Comparison of ENCODE assay signal across 30 cellular contexts in genomic region chr2:129152514-129152913, GRCh38.
"Had no signal": no experiment of that assay in that cellular context is flagged by ENCODE, and none has a peak within 500 bp of the region (broad histone marks: within the 10 kb centered on the region; RNA-seq: fewer than 3 reads in every experiment).

No MANE protein-coding gene starts in this region.

- H3K36me3 ChIP-seq: adrenal gland, brain microvascular endothelial cell, Peyer's patch, SJSA1 had no signal

- H3K9me2 ChIP-seq: SK-N-SH had no signal

- H3K9me3 ChIP-seq: Peyer's patch, SJSA1 had no signal

- H3K9me3 Mint-ChIP-seq: activated CD4-positive, alpha-beta T cell treated with anti-CD3 and anti-CD28 coated beads, Interleukin-2, amount 10 ng/mL, durations not matched to agents 7 days and 5 days; T-helper 2 cell treated with Interferon-gamma antibody and Interleukin-4, amounts not matched to agents 5 μg/mL and 100 μg/mL, for 36 hours had no signal

- H3K4me3 ChIP-seq: adrenal gland, Peyer's patch, SJSA1 had no signal

- H3K27ac ChIP-seq: adrenal gland, brain microvascular endothelial cell, KMS-11, Peyer's patch, SJSA1 had no signal

- H3K4me1 Mint-ChIP-seq: activated CD4-positive, alpha-beta T cell treated with anti-CD3 and anti-CD28 coated beads for 36 hours; activated CD4-positive, alpha-beta T cell treated with anti-CD3 and anti-CD28 coated beads, Interleukin-2, amount 10 ng/mL, durations not matched to agents 7 days and 5 days; WTC11 had no signal

- H3K27ac Mint-ChIP-seq: activated CD4-positive, alpha-beta T cell treated with anti-CD3 and anti-CD28 coated beads for 36 hours; activated CD4-positive, alpha-beta T cell treated with anti-CD3 and anti-CD28 coated beads, Interleukin-2, amount 10 ng/mL, durations not matched to agents 7 days and 5 days; activated CD8-positive, alpha-beta T cell treated with anti-CD3 and anti-CD28 coated beads, Interleukin-2, amount 10 ng/mL, durations not matched to agents 7 days and 5 days; activated naive CD4-positive, alpha-beta T cell treated with anti-CD3 and anti-CD28 coated beads for 36 hours; activated naive CD4-positive, alpha-beta T cell treated with anti-CD3 and anti-CD28 coated beads, Interleukin-2, amount 50 U/mL, for 72 hours; activated T-cell treated with anti-CD3 and anti-CD28 coated beads, Interleukin-2, amount 50 U/mL, for 24 hours; activated T-helper 2 cell treated with anti-CD3 and anti-CD28 coated beads, Interferon-gamma antibody, Interleukin-2, Interleukin-4, amounts not matched to agents 10 μg/mL and 5 μg/mL and 100 μg/mL, durations not matched to agents 14 hours and 24 hours and 36 hours; T-helper 1 cell treated with Interleukin-12 subunit alpha and Interleukin-12 subunit beta and Interleukin-4 antibody, amounts not matched to agents 30 μg/mL and 1 μg/mL, for 36 hours; T-helper 2 cell treated with Interferon-gamma antibody and Interleukin-4, amounts not matched to agents 5 μg/mL and 100 μg/mL, for 36 hours; WTC11 had no signal

- H3K27me3 ChIP-seq: adrenal gland, brain microvascular endothelial cell, Peyer's patch, SJSA1 had no signal

- ATAC-seq: activated CD4-positive, alpha-beta T cell treated with anti-CD3 and anti-CD28 coated beads for 36 hours; activated CD4-positive, CD25-positive, alpha-beta regulatory T cell treated with anti-CD3 and anti-CD28 coated beads, Interleukin-2, amount 50 U/mL, for 24 hours; activated CD8-positive, alpha-beta T cell treated with anti-CD3 and anti-CD28 coated beads, Interleukin-2, amount 10 ng/mL, durations not matched to agents 7 days and 5 days; activated naive CD4-positive, alpha-beta T cell treated with anti-CD3 and anti-CD28 coated beads, Interleukin-2, amount 50 U/mL, for 72 hours; PC-3; WTC11 had no signal

- H3K4me3 Mint-ChIP-seq: activated CD4-positive, alpha-beta T cell treated with anti-CD3 and anti-CD28 coated beads for 36 hours; activated CD4-positive, alpha-beta T cell treated with anti-CD3 and anti-CD28 coated beads, Interleukin-2, amount 10 ng/mL, durations not matched to agents 7 days and 5 days; activated CD8-positive, alpha-beta T cell treated with anti-CD3 and anti-CD28 coated beads, Interleukin-2, amount 10 ng/mL, durations not matched to agents 7 days and 5 days; activated naive CD4-positive, alpha-beta T cell treated with anti-CD3 and anti-CD28 coated beads for 36 hours; activated T-cell treated with anti-CD3 and anti-CD28 coated beads, Interleukin-2, amount 50 U/mL, for 24 hours; T-helper 1 cell treated with Interleukin-12 subunit alpha and Interleukin-12 subunit beta and Interleukin-4 antibody, amounts not matched to agents 30 μg/mL and 1 μg/mL, for 36 hours; T-helper 2 cell treated with Interferon-gamma antibody and Interleukin-4, amounts not matched to agents 5 μg/mL and 100 μg/mL, for 36 hours; WTC11 had no signal

- H3K4me1 ChIP-seq: adrenal gland, Peyer's patch, SJSA1 had no signal

- H3K4me2 ChIP-seq: KMS-11, SK-N-SH had no signal

- H3K9ac ChIP-seq: KMS-11, SK-N-SH had no signal

- H3K27me3 Mint-ChIP-seq: activated CD4-positive, alpha-beta T cell treated with anti-CD3 and anti-CD28 coated beads for 36 hours; activated CD4-positive, alpha-beta T cell treated with anti-CD3 and anti-CD28 coated beads, Interleukin-2, amount 10 ng/mL, durations not matched to agents 7 days and 5 days; activated T-cell treated with anti-CD3 and anti-CD28 coated beads, Interleukin-2, amount 50 U/mL, for 24 hours had no signal

- DNase-seq: activated CD4-positive, alpha-beta T cell treated with anti-CD3 and anti-CD28 coated beads for 36 hours; activated CD4-positive, alpha-beta T cell treated with anti-CD3 and anti-CD28 coated beads, Interleukin-2, amount 10 ng/mL, durations not matched to agents 7 days and 5 days; activated CD4-positive, alpha-beta T cell treated with anti-CD3 and anti-CD28 coated beads, Interleukin-2, amount 50 U/mL, for 48 hours; activated CD8-positive, alpha-beta T cell treated with anti-CD3 and anti-CD28 coated beads, Interleukin-2, amount 10 ng/mL, durations not matched to agents 7 days and 5 days; activated gamma-delta T cell; activated naive CD4-positive, alpha-beta T cell treated with anti-CD3 and anti-CD28 coated beads for 36 hours; activated T-cell treated with anti-CD3 and anti-CD28 coated beads, Interleukin-2, amount 50 U/mL, for 24 hours; adrenal gland; brain microvascular endothelial cell; central memory CD4-positive, alpha-beta T cell; NCI-H1105; NCI-H1417 treated with DMSO at 0.1 percent for 48 hours; NCI-H1930; NCI-H2081 treated with DMSO at 0.1 percent for 48 hours; NCI-H226; NCI-H524 treated with DMSO at 0.1 percent for 48 hours; NCI-H748 treated with DMSO at 0.1 percent for 48 hours; NK-92 treated with Interleukin-12 subunit alpha and Interleukin-12 subunit beta, amount 100 ng/mL, for 24 hours; PC-3; Peyer's patch; RPMI8226; SK-N-SH had no signal
